In the genomic region with DNA sequence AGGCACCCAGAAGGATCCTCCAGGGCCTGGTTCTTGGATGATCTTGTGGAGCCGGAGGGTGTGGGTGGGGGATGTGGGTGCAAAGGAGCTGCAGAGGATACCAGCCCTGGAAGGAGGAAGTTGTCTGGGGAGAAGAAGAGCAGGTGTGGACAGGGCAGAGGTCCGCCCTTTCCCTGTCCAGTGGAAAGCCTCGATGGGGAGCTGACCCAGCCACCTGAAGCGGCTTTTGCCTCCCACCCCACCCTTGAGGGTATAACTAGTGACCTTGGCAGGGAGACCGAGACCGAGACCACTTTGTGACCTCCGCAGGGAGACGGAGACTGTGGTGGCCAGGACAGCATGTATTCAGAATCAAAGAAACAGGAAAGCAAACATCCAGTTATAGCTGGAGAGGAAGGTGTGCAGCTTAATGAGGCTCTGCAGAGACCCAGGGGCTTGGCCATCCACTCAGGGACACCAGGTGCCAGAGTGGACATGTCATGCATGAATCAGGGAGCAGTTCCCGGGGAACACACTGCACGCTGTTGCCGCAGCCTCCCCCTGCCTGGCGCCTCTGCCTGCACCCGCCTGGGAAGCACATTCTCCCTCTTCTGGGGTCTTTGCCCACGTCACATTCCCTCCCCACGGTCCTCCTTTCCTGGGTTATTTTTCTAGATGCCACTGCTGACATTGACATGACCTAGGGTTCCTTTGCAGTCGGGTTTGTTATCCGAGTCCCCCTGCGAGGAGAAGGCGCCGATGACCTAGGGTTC, we compare ENCODE assay signal across 15 cellular contexts.
"Had no signal": no experiment of that assay in that cellular context is flagged by ENCODE, and none has a peak within 500 bp of the region (broad histone marks: within the 10 kb centered on the region; RNA-seq: fewer than 3 reads in every experiment).

No MANE protein-coding gene starts in this region.

- H3K9me3 Mint-ChIP-seq: mesothelial cell of epicardium had no signal

- H3K4me3 Mint-ChIP-seq: activated naive CD4-positive, alpha-beta T cell treated with anti-CD3 and anti-CD28 coated beads for 36 hours; mesothelial cell of epicardium had no signal

- H3K36me3 Mint-ChIP-seq: mesothelial cell of epicardium had no signal

- H3K27ac Mint-ChIP-seq: activated naive CD4-positive, alpha-beta T cell treated with anti-CD3 and anti-CD28 coated beads for 36 hours; activated T-helper 2 cell treated with anti-CD3 and anti-CD28 coated beads, Interferon-gamma antibody, Interleukin-2, Interleukin-4, amounts not matched to agents 10 μg/mL and 5 μg/mL and 100 μg/mL, durations not matched to agents 14 hours and 24 hours and 36 hours; mesothelial cell of epicardium had no signal

- DNase-seq: activated CD4-positive, alpha-beta T cell treated with anti-CD3 and anti-CD28 coated beads, Interleukin-2, amount 50 U/mL, for 48 hours; activated naive CD4-positive, alpha-beta T cell treated with anti-CD3 and anti-CD28 coated beads for 36 hours; dermis blood vessel endothelial cell; erythroblast; heart right ventricle; left colon; pancreas; stimulated activated CD4-positive, alpha-beta T cell treated with anti-CD3 and anti-CD28 coated beads, Interleukin-12 subunit alpha, Interleukin-12 subunit beta, amount 100 ng/mL, for 4 hours; stimulated activated CD4-positive, alpha-beta T cell treated with anti-CD3 and anti-CD28 coated beads, Interleukin-2, amount 100 ng/mL, for 24 hours; stomach; testis; upper lobe of left lung; WERI-Rb-1 had no signal
